In genomic region chr7:26117970-26118369, GRCh38 we compare ENCODE assay signal across 22 cellular contexts. TPM values are rescaled to one million over a fixed set of nuclear protein-coding genes. Genes with fewer than 3 reads are reported as not detected.
DNase-seq lines count a peak whose midpoint lies in the region; ATAC-seq, FAIRE-seq and TF ChIP-seq lines count a peak whose summit lies in the region.
"Had no signal": no experiment of that assay in that cellular context is flagged by ENCODE, and none has a peak within 500 bp of the region (broad histone marks: within the 10 kb centered on the region; RNA-seq: fewer than 3 reads in every experiment).

No MANE protein-coding gene starts in this region.

- in situ Hi-C loops in K562 (cut with MboI): no loop called here

- H3K9me2 ChIP-seq in MM.1S (replicated peaks; ENCODE audit: insufficient read depth, low read length) (no peaks in the 10 kb centered on the region), OCI-LY1 (ENCODE audit: low read depth, low read length) (no peaks in the 10 kb centered on the region)

- H3K9me1 ChIP-seq in K562 (ENCODE audit: control insufficient read depth, insufficient read depth, low read length): no peaks in the 10 kb centered on the region

- CTCF ChIA-PET in HEK293 (lab: Yijun Ruan, JAX): interaction anchor here (0.6 to 1.3 kb wide), 6 partner anchors 8 to 223 kb away, joined by 3 to 6 read pairs (median 3); no protein-coding TSS in a partner anchor
- CTCF ChIA-PET in K562 (lab: Yijun Ruan, JAX; ENCODE audit: low intra/inter-chr PET ratio): no interaction called here

- H3K27ac ChIP-seq in HEK293 (ENCODE audit: extremely low read depth, low read depth, low read length): no peak overlapping the region
- H3K27ac ChIP-seq in MM.1S (ENCODE audit: low read length): no peak overlapping the region
- peak overlapping the region; percentile 64 for H3K27ac ChIP-seq in OCI-LY1 (ENCODE audit: low read depth, low read length, poor library complexity, severe bottlenecking)
- no peak overlapping the region for H3K27ac ChIP-seq in K562 (ENCODE audit: extremely low read depth, low read depth, low read length)
- H3K27ac ChIP-seq in breast epithelium: no peak overlapping the region
- H3K27ac ChIP-seq: 22Rv1; A549; BLaER1 treated with 17β-estradiol and CSF1 and Interleukin-3, amounts not matched to agents 10 nM and 100 nM; C4-2B had no signal

- H4K20me1 ChIP-seq in MM.1S (ENCODE audit: insufficient read depth, low read length): no peaks in the 10 kb centered on the region
- H4K20me1 ChIP-seq in OCI-LY1 (ENCODE audit: insufficient read depth, low read length): no peaks in the 10 kb centered on the region
- H4K20me1 ChIP-seq in K562 (replicated peaks; ENCODE audit: control insufficient read depth, insufficient read depth, low read length): no peaks in the 10 kb centered on the region
- H4K20me1 ChIP-seq: BLaER1 treated with 17β-estradiol and CSF1 and Interleukin-3, amounts not matched to agents 10 nM and 100 nM had no signal

- no peaks in the 10 kb centered on the region for H3K27me3 ChIP-seq in MM.1S (replicated peaks; ENCODE audit: insufficient read depth, low read length)
- H3K27me3 ChIP-seq in OCI-LY1 (ENCODE audit: insufficient read depth, low read length): no peaks in the 10 kb centered on the region
- H3K27me3 ChIP-seq in K562 (ENCODE audit: control insufficient read depth in 2 of 2, insufficient read depth in 2 of 2, low read length in 2 of 2): peaks cover 20 to 38% of the 10 kb centered on the region in 2 experiments
- no peaks in the 10 kb centered on the region for H3K27me3 ChIP-seq in breast epithelium
- H3K27me3 ChIP-seq: BLaER1 treated with 17β-estradiol and CSF1 and Interleukin-3, amounts not matched to agents 10 nM and 100 nM had no signal

- H3K9me3 ChIP-seq in HEK293 (ENCODE audit: control insufficient read depth, insufficient read depth, low read depth, low read length): no peaks in the 10 kb centered on the region
- no peaks in the 10 kb centered on the region for H3K9me3 ChIP-seq in MM.1S (replicated peaks; ENCODE audit: insufficient read depth, low read length)
- H3K9me3 ChIP-seq in OCI-LY1 (ENCODE audit: low read length): no peaks in the 10 kb centered on the region
- no peaks in the 10 kb centered on the region for H3K9me3 ChIP-seq in K562 (replicated peaks; ENCODE audit: control insufficient read depth, insufficient read depth, low read depth, low read length)
- H3K9me3 ChIP-seq in breast epithelium: no peaks in the 10 kb centered on the region
- H3K9me3 ChIP-seq: A549; BLaER1 treated with 17β-estradiol and CSF1 and Interleukin-3, amounts not matched to agents 10 nM and 100 nM; Caco-2 had no signal

- POLR2A ChIA-PET in HEK293 (lab: Yijun Ruan, JAX) (no interaction called here), K562 (lab: Yijun Ruan, JAX) (interaction anchor here (1.0 to 2.9 kb wide), 6 partner anchors 10 to 82 kb away, joined by 3 to 14 read pairs (median 6); partner anchors contain the start of gene HNRNPA2B1)

- DNase-seq in MM.1S: no peak
- DNase-seq in K562 (ENCODE audit: extremely low read depth in 1 of 4, low spot score in 3 of 4): no peak
- DNase-seq in HK-2 (ENCODE audit: unreplicated experiment): no peak
- no peak for DNase-seq in NCI-H446 treated with DMSO at 0.1 percent for 48 hours (lab: John Stamatoyannopoulos, UW)
- DNase-seq in breast epithelium (ENCODE audit: low spot score in 2 of 2): no peak
- DNase-seq: AML-193; Calu3; CD4-positive, alpha-beta T cell; CD8-positive, alpha-beta T cell; DMS79 treated with DMSO at 0.1 percent for 48 hours; GF-D8 had no signal

- no peak overlapping the region for H2AFZ ChIP-seq in MM.1S (ENCODE audit: low read length)
- no peak overlapping the region for H2AFZ ChIP-seq in OCI-LY1 (ENCODE audit: low read length)
- no peak overlapping the region for H2AFZ ChIP-seq in K562 (ENCODE audit: low read depth, low read length)

- TF ChIP-seq CTCF in HEK293 (tag by site-specific recombination; IDR thresholded peaks at IDR 0.05): no peak
- TF ChIP-seq CTCF in MM.1S (IDR thresholded peaks at IDR 0.05; ENCODE audit: low read length): no peak
- no peak for TF ChIP-seq CTCF in OCI-LY1 (IDR thresholded peaks at IDR 0.05; ENCODE audit: low read length)
- TF ChIP-seq CTCF in K562 (IDR thresholded peaks at IDR 0.05 in 2 of 3, conservative IDR thresholded peaks at IDR 0.05 in 1 of 3; ENCODE audit: insufficient read depth in 2 of 3, low read depth in 1 of 3, low read length in 3 of 3): no peak
- TF ChIP-seq CTCF in breast epithelium (IDR thresholded peaks at IDR 0.05): no peak

- BruUV-seq in K562 (replicated peaks; lab: Mats Ljungman, UMichigan): no TSS peak

- no peak for TF ChIP-seq EP300 in K562 (IDR thresholded peaks at IDR 0.05; ENCODE audit: low read length)

- H3K4me3 ChIP-seq in HEK293 (ENCODE audit: low read depth, low read length) (no peak overlapping the region), MM.1S (ENCODE audit: low read length) (no peak overlapping the region), OCI-LY1 (ENCODE audit: low read depth, low read length, poor library complexity, severe bottlenecking) (no peak overlapping the region), K562 (no peak overlapping the region), breast epithelium (no peak overlapping the region)
- H3K4me3 ChIP-seq: A549; BLaER1 treated with 17β-estradiol and CSF1 and Interleukin-3, amounts not matched to agents 10 nM and 100 nM had no signal

- WGBS in K562 (ENCODE audit: insufficient coverage, low coverage, missing lambda C conversion rate): 2% methylated on average over 6 of the region's 6 CpGs

- no peak for TF ChIP-seq RAD21 in K562 (CRISPR knock-in tag; conservative IDR thresholded peaks at IDR 0.05 in 1 of 2, IDR thresholded peaks at IDR 0.05 in 1 of 2)

- H3K9ac ChIP-seq in MM.1S (ENCODE audit: low read length) (no peak overlapping the region), OCI-LY1 (ENCODE audit: low read length) (no peak overlapping the region), K562 (ENCODE audit: insufficient read depth in 1 of 2, low read depth in 2 of 2, low read length in 2 of 2) (no peak overlapping the region)
- H3K9ac ChIP-seq: BLaER1 treated with 17β-estradiol and CSF1 and Interleukin-3, amounts not matched to agents 10 nM and 100 nM had no signal

- H3F3A ChIP-seq in MM.1S (ENCODE audit: insufficient read depth, low read length) (peaks cover 13% of the 10 kb centered on the region), OCI-LY1 (ENCODE audit: insufficient read depth, low read length) (peaks cover 6% of the 10 kb centered on the region; the same call in 1 of the 2 replicates)

- TF ChIP-seq POLR2A in K562 (conservative IDR thresholded peaks at IDR 0.05) (no peak), breast epithelium (IDR thresholded peaks at IDR 0.05) (no peak)

- intact Hi-C loops in K562 (cut with micrococcal nuclease) (no loop called here), breast epithelium (cut with DNase I; ENCODE audit: low total_unique reads) (no loop called here)

- no peak for ATAC-seq in K562
- no peak for ATAC-seq in GM18867 (IDR thresholded peaks at IDR 0.05; ENCODE audit: unreplicated experiment)
- ATAC-seq: CD8-positive, alpha-beta T cell had no signal

- H3K4me1 ChIP-seq in HEK293 (ENCODE audit: control insufficient read depth, insufficient read depth, low read length) (no peaks in the 10 kb centered on the region), MM.1S (ENCODE audit: low read length) (peaks cover 19% of the 10 kb centered on the region), OCI-LY1 (ENCODE audit: insufficient read depth, low read length, severe bottlenecking) (peaks cover 22% of the 10 kb centered on the region), K562 (replicated peaks in 1 of 2; ENCODE audit: control insufficient read depth in 2 of 2, insufficient read depth in 2 of 2, low read length in 2 of 2) (no peaks in the 10 kb centered on the region), breast epithelium (no peaks in the 10 kb centered on the region)
- H3K4me1 ChIP-seq: A549; BLaER1 treated with 17β-estradiol and CSF1 and Interleukin-3, amounts not matched to agents 10 nM and 100 nM; Caco-2 had no signal

- H3K4me2 ChIP-seq in MM.1S (ENCODE audit: low read depth, low read length): peak overlapping the region; percentile 83; the same call in 1 of the 2 replicates
- no peak overlapping the region for H3K4me2 ChIP-seq in OCI-LY1 (ENCODE audit: low read length)
- H3K4me2 ChIP-seq in K562 (ENCODE audit: insufficient read depth, low read length): no peak overlapping the region
- H3K4me2 ChIP-seq: A549; BLaER1 treated with 17β-estradiol and CSF1 and Interleukin-3, amounts not matched to agents 10 nM and 100 nM had no signal

- no peak for FAIRE-seq in K562 (lab: Jason Lieb, UNC)
- FAIRE-seq: A549, D721Med, G401.6, GM12891 had no signal

- H3K79me2 ChIP-seq in MM.1S (ENCODE audit: low read length) (no peaks in the 10 kb centered on the region), OCI-LY1 (ENCODE audit: insufficient read depth, low read length) (no peaks in the 10 kb centered on the region), K562 (ENCODE audit: control insufficient read depth, insufficient read depth, low read length) (no peaks in the 10 kb centered on the region)

- H3K36me3 ChIP-seq in HEK293 (ENCODE audit: control insufficient read depth in 2 of 2, insufficient read depth in 1 of 2, low read length in 2 of 2) (no peaks in the 10 kb centered on the region), MM.1S (replicated peaks; ENCODE audit: insufficient read depth, low read length) (no peaks in the 10 kb centered on the region), OCI-LY1 (ENCODE audit: insufficient read depth, low read length) (no peaks in the 10 kb centered on the region), K562 (ENCODE audit: control insufficient read depth, insufficient read depth, low read length) (no peaks in the 10 kb centered on the region), breast epithelium (no peaks in the 10 kb centered on the region)
- H3K36me3 ChIP-seq: BLaER1 treated with 17β-estradiol and CSF1 and Interleukin-3, amounts not matched to agents 10 nM and 100 nM had no signal

RNA-seq across cellular contexts. Expression of gene NFE2L3, which starts 34.0 kb away (rescaled TPM):
- total RNA-seq in K562 (2011; cell fraction: chromatin; rRNA removed; ENCODE audit: low replicate concordance): 6.9 and 15.2 TPM in 2 replicates
- total RNA-seq in K562 (2011; cell fraction: nucleolus; rRNA removed): 7.7 and 8.9 TPM in 2 replicates
- total RNA-seq in K562 (2011; cell fraction: nucleoplasm; rRNA removed): 12.5 and 15.0 TPM in 2 replicates
- total RNA-seq in K562 (2014; rRNA removed) (9.1 and 14.1 TPM in 2 replicates), K562 (2014; rRNA removed; fragmentation: Illumina TruSeq; extraction: Trizol) (16.2 and 17.0 TPM in 2 replicates), K562 (2015; rRNA removed; fragmentation: Illumina TruSeq; extraction: Trizol) (14.3 and 15.2 TPM in 2 replicates), K562 (2021) (11.8 and 12.2 TPM in 2 replicates), breast epithelium (1 to 10 TPM; 2.2 to 5.8 (median 4.9) TPM)
- polyA plus RNA-seq in K562 (2011; rRNA removed) (12.4 and 13.7 TPM in 2 replicates), K562 (2014; fragmentation: Illumina TruSeq; extraction: Trizol) (14.4 and 16.9 TPM in 2 replicates), K562 (2014; fragmentation: Nextera tagmentation; extraction: Ambion mirVana) (1 to 10 TPM; 2.9 to 4.8 TPM), K562 (2014; rRNA removed) (9.5 and 10.7 TPM in 2 replicates)
- 4.6 and 7.2 TPM in 2 replicates for polyA plus RNA-seq in K562 (2011; cell fraction: cytosol; rRNA removed)
- 3.7 and 7.1 TPM in 2 replicates for polyA plus RNA-seq in K562 (2011; cell fraction: nucleus; rRNA removed)
- 7.3 and 11.7 TPM in 2 replicates for polyA plus RNA-seq in K562 (2012)
- 14.4 and 20.7 TPM in 2 replicates for polyA minus RNA-seq in K562 (2011; rRNA and poly(A)+ RNA removed)
- polyA minus RNA-seq in K562 (2011; cell fraction: cytosol; rRNA and poly(A)+ RNA removed): 3.3 and 5.5 TPM in 2 replicates
- 4.0 and 13.1 TPM in 2 replicates for polyA minus RNA-seq in K562 (2011; cell fraction: nucleus; rRNA and poly(A)+ RNA removed)

Comparison
In these comparisons a context has a peak if more than half of its experiments do, and no peak if none do; other contexts are left out.
1. Of the 44 proteins assayed by ChIP-seq in both K562 and HEK293: peak only in K562: none; only in HEK293: none; in both: ZNF121; in neither: 43.